16 cellular contexts compared by ENCODE assay signal in the genomic region with DNA sequence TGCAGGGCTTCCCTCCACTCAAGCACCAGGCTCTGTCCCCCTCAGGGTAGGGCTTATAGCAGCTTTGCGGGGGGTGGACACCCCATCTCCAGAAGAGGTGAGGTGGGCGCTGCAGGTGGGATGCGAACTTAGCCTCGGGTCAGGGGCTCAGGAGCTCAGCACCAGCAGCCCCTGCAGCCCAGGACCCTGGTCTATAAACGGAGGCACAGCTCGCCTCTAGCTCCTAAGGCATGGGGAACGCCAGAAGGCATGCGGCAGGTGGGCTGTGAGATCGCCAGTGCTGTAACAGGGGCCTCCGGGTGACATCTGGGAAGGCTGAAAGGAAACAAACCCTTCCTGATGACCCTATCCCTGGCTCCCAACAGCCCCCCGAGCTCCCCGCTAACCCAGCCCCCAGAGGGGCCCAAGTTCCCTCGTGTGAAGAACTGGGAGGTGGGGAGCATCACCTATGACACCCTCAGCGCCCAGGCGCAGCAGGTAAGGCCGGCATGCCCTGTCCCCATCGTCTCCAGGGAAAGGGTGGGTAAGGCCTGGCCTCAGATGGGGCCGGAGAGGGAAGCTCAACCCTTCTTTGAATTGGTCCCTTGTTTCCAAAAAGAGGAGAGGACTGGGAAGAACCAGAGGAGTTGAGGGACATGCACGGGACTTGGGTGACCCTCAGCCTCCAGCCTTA. TPM values are rescaled to one million over a fixed set of nuclear protein-coding genes. Genes with fewer than 3 reads are reported as not detected.
DNase-seq lines count a peak whose midpoint lies in the region; ATAC-seq and TF ChIP-seq lines count a peak whose summit lies in the region.
"Had no signal": no experiment of that assay in that cellular context is flagged by ENCODE, and none has a peak within 500 bp of the region (broad histone marks: within the 10 kb centered on the region; RNA-seq: fewer than 3 reads in every experiment).

No MANE protein-coding gene starts in this region.

- no peaks in the 10 kb centered on the region for H3K27me3 Mint-ChIP-seq in activated naive CD4-positive, alpha-beta T cell treated with anti-CD3 and anti-CD28 coated beads, Interleukin-2, amount 50 U/mL, for 24 hours

- H3K27ac ChIP-seq in esophagus squamous epithelium (peak overlapping the region in 1 of 4 donors; percentile 5), spleen (peak overlapping the region; percentile 36 to 89 (median 77))
- H3K27ac ChIP-seq: SJSA1, VCaP had no signal

- peaks cover 0 to 41% (median 4%) of the 10 kb centered on the region in 3 donors for H3K4me1 ChIP-seq in esophagus squamous epithelium
- peaks cover 6 to 83% (median 52%) of the 10 kb centered on the region in 6 donors for H3K4me1 ChIP-seq in spleen
- H3K4me1 ChIP-seq: HAP-1, SJSA1 had no signal

- H3K4me3 Mint-ChIP-seq in activated naive CD4-positive, alpha-beta T cell treated with anti-CD3 and anti-CD28 coated beads, Interleukin-2, amount 50 U/mL, for 24 hours, result peak overlapping the region; percentile 36

- peaks cover 28% of the 10 kb centered on the region for H3K4me1 Mint-ChIP-seq in activated naive CD4-positive, alpha-beta T cell treated with anti-CD3 and anti-CD28 coated beads, Interleukin-2, amount 50 U/mL, for 24 hours

- H3K27me3 ChIP-seq in esophagus squamous epithelium (peaks cover 0 to 29% (median 0%) of the 10 kb centered on the region in 4 donors), spleen (replicated peaks in 1 of 7) (peaks cover 0 to 39% (median 0%) of the 10 kb centered on the region in 7 donors)
- H3K27me3 ChIP-seq: SJSA1 had no signal

- no peak overlapping the region for H3K27ac Mint-ChIP-seq in activated naive CD4-positive, alpha-beta T cell treated with anti-CD3 and anti-CD28 coated beads, Interleukin-2, amount 50 U/mL, for 24 hours

- ATAC-seq in left colon (no peak), HG02870 (IDR thresholded peaks at IDR 0.05; ENCODE audit: unreplicated experiment) (no peak)

- peaks cover 10% of the 10 kb centered on the region for H3K36me3 Mint-ChIP-seq in activated naive CD4-positive, alpha-beta T cell treated with anti-CD3 and anti-CD28 coated beads, Interleukin-2, amount 50 U/mL, for 24 hours

- DNase-seq in activated naive CD4-positive, alpha-beta T cell treated with anti-CD3 and anti-CD28 coated beads, Interleukin-2, amount 50 U/mL, for 16 hours, result no peak
- DNase-seq in SK-N-DZ (ENCODE audit: low spot score), result peak; percentile 64
- DNase-seq in esophagus squamous epithelium (lab: John Stamatoyannopoulos, UW), result no peak
- DNase-seq in spleen, result no peak
- no peak for DNase-seq in C1 segment of cervical spinal cord (lab: John Stamatoyannopoulos, UW)
- DNase-seq in left colon, result no peak
- DNase-seq: aorta, DMS79 treated with DMSO at 0.1 percent for 48 hours, NCI-H1105 treated with DMSO at 0.1 percent for 48 hours, occipital lobe had no signal

- TF ChIP-seq CTCF in esophagus squamous epithelium (IDR thresholded peaks at IDR 0.05) (no peak), spleen (IDR thresholded peaks at IDR 0.05 in 8 of 11, conservative IDR thresholded peaks at IDR 0.05 in 3 of 11) (no peak)

- intact Hi-C loops in esophagus squamous epithelium (cut with DNase I), result no loop called here
- intact Hi-C loops in spleen (cut with DNase I; ENCODE audit: low total_unique reads), result no loop called here
- intact Hi-C loops in left colon (cut with DNase I, micrococcal nuclease), result no loop called here

- H3K9me3 Mint-ChIP-seq in activated naive CD4-positive, alpha-beta T cell treated with anti-CD3 and anti-CD28 coated beads, Interleukin-2, amount 50 U/mL, for 24 hours, result peaks cover 11% of the 10 kb centered on the region

- WGBS in esophagus squamous epithelium, 2 donors, result 50 to 51% methylated on average over 2 to 11 of the region's 19 CpGs
- 27 to 46% (median 34%) methylated on average over 10 to 19 of the region's 19 CpGs for WGBS in spleen, 5 donors

- H3K9me3 ChIP-seq in esophagus squamous epithelium (peaks cover 0 to 16% (median 5%) of the 10 kb centered on the region in 3 donors), spleen (peaks cover 0 to 16% (median 14%) of the 10 kb centered on the region in 8 donors)
- H3K9me3 ChIP-seq: HAP-1, SJSA1 had no signal

- TF ChIP-seq POLR2A in esophagus squamous epithelium (IDR thresholded peaks at IDR 0.05), result no peak
- TF ChIP-seq POLR2A in spleen (IDR thresholded peaks at IDR 0.05), result no peak

- H3K4me3 ChIP-seq in esophagus squamous epithelium, result peak overlapping the region in 3 of 4 donors; percentile 24 to 54 (median 36)
- H3K4me3 ChIP-seq in spleen, result peak overlapping the region; percentile 46 to 78 (median 59)
- H3K4me3 ChIP-seq: HAP-1, SJSA1 had no signal

- H3K36me3 ChIP-seq in esophagus squamous epithelium (no peaks in the 10 kb centered on the region), spleen (peaks cover 0 to 33% (median 2%) of the 10 kb centered on the region in 6 donors)
- H3K36me3 ChIP-seq: HAP-1, SJSA1 had no signal

RNA-seq across cellular contexts. Expression of a gene that starts 4.2 kb away (rescaled TPM):
- 14.7 and 15.2 TPM in 2 replicates for polyA plus RNA-seq in SK-N-DZ (2014; cell fraction: cytosol; rRNA removed)
- 21.6 and 21.7 TPM in 2 replicates for polyA plus RNA-seq in SK-N-DZ (2014; cell fraction: nucleus; rRNA removed)
- total RNA-seq in esophagus squamous epithelium (1 to 10 TPM; 1.4 to 3.2 (median 2.2) TPM), spleen (100 to 1,000 TPM; 106 to 455 (median 187) TPM), left colon (1 to 10 TPM; 2.7 to 5.4 TPM)
- polyA plus RNA-seq in spleen, result 10 to 100 TPM; 11.9 to 81.1 (median 28.4) TPM
- total RNA-seq: SJSA1 had no signal

RNA-seq across cellular contexts. Expression of a gene that starts 16.9 kb away (rescaled TPM):
- polyA plus RNA-seq in SK-N-DZ (2014; cell fraction: cytosol; rRNA removed), result 47.5 and 53.0 TPM in 2 replicates
- 69.1 and 75.0 TPM in 2 replicates for polyA plus RNA-seq in SK-N-DZ (2014; cell fraction: nucleus; rRNA removed)
- total RNA-seq in esophagus squamous epithelium, result 1 to 10 TPM in 1 of 4 donors, under 1 TPM in 3; 0.19 to 2.5 (median 0.72) TPM
- 1 to 10 TPM; 1.6 to 5.1 (median 2.8) TPM for total RNA-seq in spleen
- 1 to 10 TPM in 2 of 3 donors, under 1 TPM in 1; 0.67 to 2.5 (median 1.3) TPM for polyA plus RNA-seq in spleen
- 10 to 100 TPM in 1 of 2 donors, under 1 TPM in 1; 0.92 to 10.4 TPM for total RNA-seq in left colon
- total RNA-seq: lung microvascular endothelial cell, SJSA1 had no signal

RNA-seq across cellular contexts. Expression of a gene that starts 29.3 kb away (rescaled TPM):
- polyA plus RNA-seq in SK-N-DZ (2014; cell fraction: cytosol; rRNA removed), result 5.2 and 5.4 TPM in 2 replicates
- polyA plus RNA-seq in SK-N-DZ (2014; cell fraction: nucleus; rRNA removed), result 7.5 and 9.9 TPM in 2 replicates
- total RNA-seq in esophagus squamous epithelium (10 to 100 TPM in 2 of 4 donors, 1 to 10 TPM in 2; 1.5 to 45.2 (median 12.8) TPM), spleen (1 to 10 TPM in 6 of 7 donors, under 1 TPM in 1; 0.66 to 3.8 (median 2.8) TPM), left colon (under 1 TPM in 1 of 2 donors, not detected in 1; 0.22 TPM)
- polyA plus RNA-seq in spleen, result 1 to 10 TPM; 1.8 to 3.7 (median 1.9) TPM
- total RNA-seq: lung microvascular endothelial cell, SJSA1 had no signal
- polyA plus RNA-seq: aorta had no signal

RNA-seq across cellular contexts. Expression of a gene that starts 33.3 kb away (rescaled TPM):
- polyA plus RNA-seq in SK-N-DZ (2014; cell fraction: cytosol; rRNA removed), result 20.3 and 22.3 TPM in 2 replicates
- polyA plus RNA-seq in SK-N-DZ (2014; cell fraction: nucleus; rRNA removed), result 35.5 and 48.0 TPM in 2 replicates
- total RNA-seq in esophagus squamous epithelium (10 to 100 TPM; 23.1 to 41.0 (median 26.1) TPM), spleen (10 to 100 TPM; 22.5 to 42.6 (median 29.1) TPM), left colon (10 to 100 TPM; 25.3 to 40.0 TPM)
- 10 to 100 TPM; 12.9 to 21.1 (median 17.2) TPM for polyA plus RNA-seq in spleen

RNA-seq across cellular contexts. Expression of a gene that starts 53.4 kb away (rescaled TPM):
- polyA plus RNA-seq in SK-N-DZ (2014; cell fraction: cytosol; rRNA removed), result 0.51 and 0.56 TPM in 2 replicates
- 3.7 and 9.3 TPM in 2 replicates for polyA plus RNA-seq in SK-N-DZ (2014; cell fraction: nucleus; rRNA removed)
- total RNA-seq in esophagus squamous epithelium (under 1 TPM in 2 of 4 donors, not detected in 2; 0.40 to 0.95 TPM), spleen (1 to 10 TPM; 1.5 to 5.0 (median 2.9) TPM), left colon (1 to 10 TPM; 1.4 to 2.3 TPM)
- 1 to 10 TPM; 1.1 to 3.7 (median 2.6) TPM for polyA plus RNA-seq in spleen
- total RNA-seq: SJSA1 had no signal

Comparison
In these comparisons a context has a peak if more than half of its experiments do, and no peak if none do; other contexts are left out.
1. RNA of a gene that starts 4.2 kb away (total RNA-seq): 106 to 455 TPM in spleen; 2.7 to 5.4 TPM in left colon and 1.4 to 3.2 TPM in esophagus squamous epithelium; every median in the first group is over 10 times any median in the second.